ENCODE assay signal across 1 cellular context in the genomic region with DNA sequence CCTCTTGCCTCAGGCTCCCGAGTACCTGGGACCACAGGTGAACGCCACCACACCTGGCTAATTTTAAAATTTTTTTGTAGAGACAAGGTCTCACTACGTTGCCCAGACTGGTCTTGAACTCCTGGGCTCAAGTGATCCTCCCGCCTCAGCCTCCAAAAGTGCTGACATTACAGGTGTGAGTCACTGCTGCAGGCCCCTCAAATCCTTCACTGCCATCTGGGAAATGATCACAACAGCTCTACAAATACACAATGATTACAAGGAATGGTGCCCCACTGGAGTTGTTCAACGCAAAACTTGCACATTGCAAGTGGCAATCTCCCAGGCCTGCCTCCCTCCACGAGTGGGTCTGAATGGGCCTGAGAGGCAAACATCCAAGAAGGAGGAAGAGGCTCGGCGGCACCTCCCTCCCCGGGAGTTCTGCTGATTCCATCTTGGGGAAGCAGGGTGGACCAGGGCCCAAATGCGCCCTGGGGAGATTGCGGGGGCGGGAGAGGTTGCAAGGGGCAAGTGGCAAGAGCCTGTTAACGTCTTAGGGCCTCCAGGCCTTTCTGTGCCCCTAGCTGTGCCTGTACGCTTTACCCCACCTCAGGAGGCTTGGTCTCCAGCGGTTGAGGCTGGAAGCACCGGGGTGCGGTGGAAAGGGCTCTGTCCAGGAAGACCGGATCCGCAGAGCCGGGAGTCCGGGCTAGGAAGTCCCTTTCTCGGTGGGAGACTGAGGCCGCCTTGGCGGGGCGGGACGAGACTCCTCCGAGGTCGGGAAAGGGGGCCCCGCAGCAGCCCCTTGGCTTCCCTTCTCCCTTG.
TF ChIP-seq lines count a peak whose summit lies in the region.

No MANE protein-coding gene starts in this region.

TF ChIP-seq in HepG2, 621 proteins besides CTCF, POLR2A, EP300 and RAD21 (continued from another document and continues in another):
- TF ChIP-seq, protein P1, sequence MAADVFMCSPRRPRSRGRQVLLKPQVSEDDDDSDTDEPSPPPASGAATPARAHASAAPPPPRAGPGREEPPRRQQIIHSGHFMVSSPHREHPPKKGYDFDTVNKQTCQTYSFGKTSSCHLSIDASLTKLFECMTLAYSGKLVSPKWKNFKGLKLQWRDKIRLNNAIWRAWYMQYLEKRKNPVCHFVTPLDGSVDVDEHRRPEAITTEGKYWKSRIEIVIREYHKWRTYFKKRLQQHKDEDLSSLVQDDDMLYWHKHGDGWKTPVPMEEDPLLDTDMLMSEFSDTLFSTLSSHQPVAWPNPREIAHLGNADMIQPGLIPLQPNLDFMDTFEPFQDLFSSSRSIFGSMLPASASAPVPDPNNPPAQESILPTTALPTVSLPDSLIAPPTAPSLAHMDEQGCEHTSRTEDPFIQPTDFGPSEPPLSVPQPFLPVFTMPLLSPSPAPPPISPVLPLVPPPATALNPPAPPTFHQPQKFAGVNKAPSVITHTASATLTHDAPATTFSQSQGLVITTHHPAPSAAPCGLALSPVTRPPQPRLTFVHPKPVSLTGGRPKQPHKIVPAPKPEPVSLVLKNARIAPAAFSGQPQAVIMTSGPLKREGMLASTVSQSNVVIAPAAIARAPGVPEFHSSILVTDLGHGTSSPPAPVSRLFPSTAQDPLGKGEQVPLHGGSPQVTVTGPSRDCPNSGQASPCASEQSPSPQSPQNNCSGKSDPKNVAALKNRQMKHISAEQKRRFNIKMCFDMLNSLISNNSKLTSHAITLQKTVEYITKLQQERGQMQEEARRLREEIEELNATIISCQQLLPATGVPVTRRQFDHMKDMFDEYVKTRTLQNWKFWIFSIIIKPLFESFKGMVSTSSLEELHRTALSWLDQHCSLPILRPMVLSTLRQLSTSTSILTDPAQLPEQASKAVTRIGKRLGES (CRISPR knock-in tag; IDR thresholded peaks at IDR 0.05; ENCODE audit: borderline replicate concordance): no peak
- TF ChIP-seq DNMT3B (CRISPR knock-in tag; conservative IDR thresholded peaks at IDR 0.05): no peak
- TF ChIP-seq, protein P2, sequence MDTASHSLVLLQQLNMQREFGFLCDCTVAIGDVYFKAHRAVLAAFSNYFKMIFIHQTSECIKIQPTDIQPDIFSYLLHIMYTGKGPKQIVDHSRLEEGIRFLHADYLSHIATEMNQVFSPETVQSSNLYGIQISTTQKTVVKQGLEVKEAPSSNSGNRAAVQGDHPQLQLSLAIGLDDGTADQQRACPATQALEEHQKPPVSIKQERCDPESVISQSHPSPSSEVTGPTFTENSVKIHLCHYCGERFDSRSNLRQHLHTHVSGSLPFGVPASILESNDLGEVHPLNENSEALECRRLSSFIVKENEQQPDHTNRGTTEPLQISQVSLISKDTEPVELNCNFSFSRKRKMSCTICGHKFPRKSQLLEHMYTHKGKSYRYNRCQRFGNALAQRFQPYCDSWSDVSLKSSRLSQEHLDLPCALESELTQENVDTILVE (CRISPR knock-in tag; IDR thresholded peaks at IDR 0.05): no peak
- no peak for TF ChIP-seq KDM6A (CRISPR knock-in tag; IDR thresholded peaks at IDR 0.05; ENCODE audit: low read depth)
- TF ChIP-seq CHD2 (IDR thresholded peaks at IDR 0.05; ENCODE audit: low read depth, low read length): no peak
- no peak for TF ChIP-seq ZNF569 (CRISPR knock-in tag; IDR thresholded peaks at IDR 0.05; ENCODE audit: borderline replicate concordance)
- no peak for TF ChIP-seq ZNF563 (CRISPR knock-in tag; IDR thresholded peaks at IDR 0.05)
- TF ChIP-seq, protein P3, sequence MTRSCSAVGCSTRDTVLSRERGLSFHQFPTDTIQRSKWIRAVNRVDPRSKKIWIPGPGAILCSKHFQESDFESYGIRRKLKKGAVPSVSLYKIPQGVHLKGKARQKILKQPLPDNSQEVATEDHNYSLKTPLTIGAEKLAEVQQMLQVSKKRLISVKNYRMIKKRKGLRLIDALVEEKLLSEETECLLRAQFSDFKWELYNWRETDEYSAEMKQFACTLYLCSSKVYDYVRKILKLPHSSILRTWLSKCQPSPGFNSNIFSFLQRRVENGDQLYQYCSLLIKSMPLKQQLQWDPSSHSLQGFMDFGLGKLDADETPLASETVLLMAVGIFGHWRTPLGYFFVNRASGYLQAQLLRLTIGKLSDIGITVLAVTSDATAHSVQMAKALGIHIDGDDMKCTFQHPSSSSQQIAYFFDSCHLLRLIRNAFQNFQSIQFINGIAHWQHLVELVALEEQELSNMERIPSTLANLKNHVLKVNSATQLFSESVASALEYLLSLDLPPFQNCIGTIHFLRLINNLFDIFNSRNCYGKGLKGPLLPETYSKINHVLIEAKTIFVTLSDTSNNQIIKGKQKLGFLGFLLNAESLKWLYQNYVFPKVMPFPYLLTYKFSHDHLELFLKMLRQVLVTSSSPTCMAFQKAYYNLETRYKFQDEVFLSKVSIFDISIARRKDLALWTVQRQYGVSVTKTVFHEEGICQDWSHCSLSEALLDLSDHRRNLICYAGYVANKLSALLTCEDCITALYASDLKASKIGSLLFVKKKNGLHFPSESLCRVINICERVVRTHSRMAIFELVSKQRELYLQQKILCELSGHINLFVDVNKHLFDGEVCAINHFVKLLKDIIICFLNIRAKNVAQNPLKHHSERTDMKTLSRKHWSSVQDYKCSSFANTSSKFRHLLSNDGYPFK (CRISPR knock-in tag; IDR thresholded peaks at IDR 0.05; ENCODE audit: borderline replicate concordance): peak; percentile 19; the same call in 1 of the 2 replicates
- TF ChIP-seq HIVEP1 (CRISPR knock-in tag; IDR thresholded peaks at IDR 0.05): peak; percentile 32; the same call in 1 of the 2 replicates
- no peak for TF ChIP-seq HOXA3 (CRISPR knock-in tag; IDR thresholded peaks at IDR 0.05)
- no peak for TF ChIP-seq ARNT (IDR thresholded peaks at IDR 0.05)
- TF ChIP-seq, protein P4, sequence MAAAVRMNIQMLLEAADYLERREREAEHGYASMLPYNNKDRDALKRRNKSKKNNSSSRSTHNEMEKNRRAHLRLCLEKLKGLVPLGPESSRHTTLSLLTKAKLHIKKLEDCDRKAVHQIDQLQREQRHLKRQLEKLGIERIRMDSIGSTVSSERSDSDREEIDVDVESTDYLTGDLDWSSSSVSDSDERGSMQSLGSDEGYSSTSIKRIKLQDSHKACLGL (CRISPR knock-in tag; IDR thresholded peaks at IDR 0.05): no peak
- no peak for TF ChIP-seq KDM5B (CRISPR knock-in tag; IDR thresholded peaks at IDR 0.05; ENCODE audit: borderline replicate concordance)
- TF ChIP-seq NFYB (CRISPR knock-in tag; IDR thresholded peaks at IDR 0.05): no peak
- TF ChIP-seq ZNF7 (CRISPR knock-in tag; IDR thresholded peaks at IDR 0.05): peak; percentile 25; the same call in 1 of the 2 replicates
- TF ChIP-seq, protein P5, sequence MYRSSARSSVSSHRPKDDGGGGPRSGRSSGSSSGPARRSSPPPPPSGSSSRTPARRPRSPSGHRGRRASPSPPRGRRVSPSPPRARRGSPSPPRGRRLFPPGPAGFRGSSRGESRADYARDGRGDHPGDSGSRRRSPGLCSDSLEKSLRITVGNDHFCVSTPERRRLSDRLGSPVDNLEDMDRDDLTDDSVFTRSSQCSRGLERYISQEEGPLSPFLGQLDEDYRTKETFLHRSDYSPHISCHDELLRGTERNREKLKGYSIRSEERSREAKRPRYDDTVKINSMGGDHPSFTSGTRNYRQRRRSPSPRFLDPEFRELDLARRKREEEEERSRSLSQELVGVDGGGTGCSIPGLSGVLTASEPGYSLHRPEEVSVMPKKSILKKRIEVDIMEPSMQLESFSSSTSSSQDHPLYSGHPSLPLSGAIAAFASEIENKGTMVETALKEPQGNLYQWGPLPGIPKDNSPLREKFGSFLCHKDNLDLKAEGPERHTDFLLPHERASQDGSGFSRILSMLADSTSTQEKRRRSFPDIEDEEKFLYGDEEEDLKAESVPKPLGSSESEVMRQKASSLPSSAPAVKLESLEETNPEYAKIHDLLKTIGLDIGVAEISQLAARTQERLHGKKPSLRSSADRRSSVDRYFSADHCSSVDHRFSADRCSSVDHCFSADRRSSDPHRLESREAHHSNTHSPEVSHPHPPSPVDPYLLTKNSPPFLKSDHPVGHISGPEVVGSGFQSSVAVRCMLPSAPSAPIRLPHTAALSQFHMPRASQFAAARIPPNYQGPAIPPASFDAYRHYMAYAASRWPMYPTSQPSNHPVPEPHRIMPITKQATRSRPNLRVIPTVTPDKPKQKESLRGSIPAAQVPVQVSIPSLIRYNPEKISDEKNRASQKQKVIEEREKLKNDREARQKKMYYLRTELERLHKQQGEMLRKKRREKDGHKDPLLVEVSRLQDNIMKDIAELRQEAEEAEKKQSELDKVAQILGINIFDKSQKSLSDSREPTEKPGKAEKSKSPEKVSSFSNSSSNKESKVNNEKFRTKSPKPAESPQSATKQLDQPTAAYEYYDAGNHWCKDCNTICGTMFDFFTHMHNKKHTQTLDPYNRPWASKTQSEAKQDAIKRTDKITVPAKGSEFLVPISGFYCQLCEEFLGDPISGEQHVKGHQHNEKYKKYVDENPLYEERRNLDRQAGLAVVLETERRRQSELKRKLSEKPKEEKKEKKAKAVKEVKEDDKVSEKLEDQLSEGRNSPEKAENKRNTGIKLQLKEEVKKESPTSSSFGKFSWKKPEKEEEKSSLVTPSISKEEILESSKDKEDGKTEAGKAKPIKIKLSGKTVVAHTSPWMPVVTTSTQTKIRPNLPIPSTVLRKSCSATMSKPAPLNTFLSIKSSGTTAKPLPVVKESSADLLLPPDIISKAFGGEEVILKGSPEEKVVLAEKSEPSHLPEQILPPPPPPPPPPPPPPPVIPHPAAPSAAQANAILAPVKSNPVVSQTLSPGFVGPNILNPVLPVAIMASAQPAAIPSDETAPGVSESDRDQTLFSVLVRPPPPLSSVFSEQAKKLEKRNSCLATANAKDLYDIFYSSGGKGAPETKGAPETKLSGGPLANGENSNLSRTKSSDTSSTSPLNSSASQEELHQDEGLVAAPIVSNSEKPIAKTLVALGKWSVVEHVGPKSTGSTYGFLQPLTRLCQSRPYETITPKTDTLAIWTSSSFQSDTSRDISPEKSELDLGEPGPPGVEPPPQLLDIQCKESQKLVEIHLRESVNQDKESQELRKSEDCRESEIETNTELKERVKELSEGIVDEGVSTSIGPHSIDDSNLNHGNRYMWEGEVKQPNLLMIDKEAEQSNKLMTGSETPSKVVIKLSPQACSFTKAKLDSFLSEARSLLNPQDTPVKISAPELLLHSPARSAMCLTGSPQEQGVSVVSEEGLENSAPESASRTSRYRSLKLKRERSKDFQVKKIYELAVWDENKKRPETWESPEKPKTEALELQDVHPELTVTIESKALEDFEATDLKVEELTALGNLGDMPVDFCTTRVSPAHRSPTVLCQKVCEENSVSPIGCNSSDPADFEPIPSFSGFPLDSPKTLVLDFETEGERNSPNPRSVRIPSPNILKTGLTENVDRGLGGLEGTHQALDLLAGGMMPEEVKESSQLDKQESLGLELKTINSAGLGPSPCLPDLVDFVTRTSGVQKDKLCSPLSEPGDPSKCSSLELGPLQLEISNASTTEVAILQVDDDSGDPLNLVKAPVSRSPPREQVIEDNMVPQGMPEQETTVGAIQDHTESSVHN (CRISPR knock-in tag; IDR thresholded peaks at IDR 0.05): no peak
- TF ChIP-seq, protein P6, sequence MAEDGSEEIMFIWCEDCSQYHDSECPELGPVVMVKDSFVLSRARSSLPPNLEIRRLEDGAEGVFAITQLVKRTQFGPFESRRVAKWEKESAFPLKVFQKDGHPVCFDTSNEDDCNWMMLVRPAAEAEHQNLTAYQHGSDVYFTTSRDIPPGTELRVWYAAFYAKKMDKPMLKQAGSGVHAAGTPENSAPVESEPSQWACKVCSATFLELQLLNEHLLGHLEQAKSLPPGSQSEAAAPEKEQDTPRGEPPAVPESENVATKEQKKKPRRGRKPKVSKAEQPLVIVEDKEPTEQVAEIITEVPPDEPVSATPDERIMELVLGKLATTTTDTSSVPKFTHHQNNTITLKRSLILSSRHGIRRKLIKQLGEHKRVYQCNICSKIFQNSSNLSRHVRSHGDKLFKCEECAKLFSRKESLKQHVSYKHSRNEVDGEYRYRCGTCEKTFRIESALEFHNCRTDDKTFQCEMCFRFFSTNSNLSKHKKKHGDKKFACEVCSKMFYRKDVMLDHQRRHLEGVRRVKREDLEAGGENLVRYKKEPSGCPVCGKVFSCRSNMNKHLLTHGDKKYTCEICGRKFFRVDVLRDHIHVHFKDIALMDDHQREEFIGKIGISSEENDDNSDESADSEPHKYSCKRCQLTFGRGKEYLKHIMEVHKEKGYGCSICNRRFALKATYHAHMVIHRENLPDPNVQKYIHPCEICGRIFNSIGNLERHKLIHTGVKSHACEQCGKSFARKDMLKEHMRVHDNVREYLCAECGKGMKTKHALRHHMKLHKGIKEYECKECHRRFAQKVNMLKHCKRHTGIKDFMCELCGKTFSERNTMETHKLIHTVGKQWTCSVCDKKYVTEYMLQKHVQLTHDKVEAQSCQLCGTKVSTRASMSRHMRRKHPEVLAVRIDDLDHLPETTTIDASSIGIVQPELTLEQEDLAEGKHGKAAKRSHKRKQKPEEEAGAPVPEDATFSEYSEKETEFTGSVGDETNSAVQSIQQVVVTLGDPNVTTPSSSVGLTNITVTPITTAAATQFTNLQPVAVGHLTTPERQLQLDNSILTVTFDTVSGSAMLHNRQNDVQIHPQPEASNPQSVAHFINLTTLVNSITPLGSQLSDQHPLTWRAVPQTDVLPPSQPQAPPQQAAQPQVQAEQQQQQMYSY (CRISPR knock-in tag; IDR thresholded peaks at IDR 0.05): no peak
- TF ChIP-seq ZNF589 (CRISPR knock-in tag; conservative IDR thresholded peaks at IDR 0.05): no peak
- no peak for TF ChIP-seq KDM4B (CRISPR knock-in tag; IDR thresholded peaks at IDR 0.05)
- no peak for TF ChIP-seq HNF4A (CRISPR knock-in tag; IDR thresholded peaks at IDR 0.05)
- no peak for TF ChIP-seq NRL (CRISPR knock-in tag; IDR thresholded peaks at IDR 0.05; ENCODE audit: borderline replicate concordance)
- TF ChIP-seq, protein P7, sequence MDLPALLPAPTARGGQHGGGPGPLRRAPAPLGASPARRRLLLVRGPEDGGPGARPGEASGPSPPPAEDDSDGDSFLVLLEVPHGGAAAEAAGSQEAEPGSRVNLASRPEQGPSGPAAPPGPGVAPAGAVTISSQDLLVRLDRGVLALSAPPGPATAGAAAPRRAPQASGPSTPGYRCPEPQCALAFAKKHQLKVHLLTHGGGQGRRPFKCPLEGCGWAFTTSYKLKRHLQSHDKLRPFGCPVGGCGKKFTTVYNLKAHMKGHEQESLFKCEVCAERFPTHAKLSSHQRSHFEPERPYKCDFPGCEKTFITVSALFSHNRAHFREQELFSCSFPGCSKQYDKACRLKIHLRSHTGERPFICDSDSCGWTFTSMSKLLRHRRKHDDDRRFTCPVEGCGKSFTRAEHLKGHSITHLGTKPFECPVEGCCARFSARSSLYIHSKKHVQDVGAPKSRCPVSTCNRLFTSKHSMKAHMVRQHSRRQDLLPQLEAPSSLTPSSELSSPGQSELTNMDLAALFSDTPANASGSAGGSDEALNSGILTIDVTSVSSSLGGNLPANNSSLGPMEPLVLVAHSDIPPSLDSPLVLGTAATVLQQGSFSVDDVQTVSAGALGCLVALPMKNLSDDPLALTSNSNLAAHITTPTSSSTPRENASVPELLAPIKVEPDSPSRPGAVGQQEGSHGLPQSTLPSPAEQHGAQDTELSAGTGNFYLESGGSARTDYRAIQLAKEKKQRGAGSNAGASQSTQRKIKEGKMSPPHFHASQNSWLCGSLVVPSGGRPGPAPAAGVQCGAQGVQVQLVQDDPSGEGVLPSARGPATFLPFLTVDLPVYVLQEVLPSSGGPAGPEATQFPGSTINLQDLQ (CRISPR knock-in tag; IDR thresholded peaks at IDR 0.05): 0 out of 2 replicates have a peak, but pooled peaks have one; percentile 46
- TF ChIP-seq, protein P8, sequence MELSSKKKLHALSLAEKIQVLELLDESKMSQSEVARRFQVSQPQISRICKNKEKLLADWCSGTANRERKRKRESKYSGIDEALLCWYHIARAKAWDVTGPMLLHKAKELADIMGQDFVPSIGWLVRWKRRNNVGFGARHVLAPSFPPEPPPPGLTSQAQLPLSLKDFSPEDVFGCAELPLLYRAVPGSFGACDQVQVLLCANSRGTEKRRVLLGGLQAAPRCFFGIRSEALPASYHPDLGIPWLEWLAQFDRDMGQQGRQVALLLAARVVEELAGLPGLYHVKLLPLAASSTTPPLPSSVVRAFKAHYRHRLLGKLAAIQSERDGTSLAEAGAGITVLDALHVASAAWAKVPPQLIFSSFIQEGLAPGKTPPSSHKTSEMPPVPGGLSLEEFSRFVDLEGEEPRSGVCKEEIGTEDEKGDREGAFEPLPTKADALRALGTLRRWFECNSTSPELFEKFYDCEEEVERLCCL (CRISPR knock-in tag; IDR thresholded peaks at IDR 0.05; ENCODE audit: borderline replicate concordance): no peak
- no peak for TF ChIP-seq ZNF333 (CRISPR knock-in tag; IDR thresholded peaks at IDR 0.05; ENCODE audit: borderline replicate concordance)
- TF ChIP-seq ZNF607 (CRISPR knock-in tag; IDR thresholded peaks at IDR 0.05; ENCODE audit: borderline replicate concordance): no peak
